ENCODE assay signal across 23 cellular contexts in genomic region chr2:27730249-27730648, GRCh38. TPM values are rescaled to one million over a fixed set of nuclear protein-coding genes. Genes with fewer than 3 reads are reported as not detected.
DNase-seq lines count a peak whose midpoint lies in the region; ATAC-seq and TF ChIP-seq lines count a peak whose summit lies in the region.
"Had no signal": no experiment of that assay in that cellular context is flagged by ENCODE, and none has a peak within 500 bp of the region (broad histone marks: within the 10 kb centered on the region; RNA-seq: fewer than 3 reads in every experiment).

No MANE protein-coding gene starts in this region.

- ATAC-seq in Right ventricle myocardium superior (ENCODE audit: poor library complexity) (peak; percentile 59), right lobe of liver (peak; percentile 28 to 64 (median 38)), HG02885 (IDR thresholded peaks at IDR 0.05; ENCODE audit: poor library complexity, unreplicated experiment) (no peak), HG03097 (IDR thresholded peaks at IDR 0.05; ENCODE audit: low FRiP score, unreplicated experiment) (no peak)
- ATAC-seq: foreskin keratinocyte; HCT116; natural killer cell treated with Interleukin-12 subunit alpha and Interleukin-12 subunit beta and Interleukin-15 and Interleukin-18, amount 100 ng/mL, for 72 hours had no signal

- peak in 5 of 7 donors; percentile 45 to 67 (median 64) for DNase-seq in adrenal gland
- DNase-seq in Right ventricle myocardium superior = no peak
- no peak for DNase-seq in right lobe of liver
- DNase-seq in spleen = no peak
- no peak for DNase-seq in AML-193 (lab: John Stamatoyannopoulos, UW)
- DNase-seq in substantia nigra (lab: John Stamatoyannopoulos, UW) = no peak
- DNase-seq: activated B cell treated with CpG ODN at 0.5 μM for 24 hours; activated CD4-positive, alpha-beta memory T cell treated with anti-CD3 and anti-CD28 coated beads, Interleukin-2, amount 10 ng/mL, durations not matched to agents 7 days and 5 days; activated naive CD4-positive, alpha-beta T cell treated with Interleukin-2 at 50 U/mL for 16 hours; amniotic stem cell; CD4-positive, alpha-beta memory T cell; DMS153; foreskin keratinocyte; MV-4-11; NCI-H187; NCI-H69; sigmoid colon; T1000; testis had no signal

- H3K27me3 ChIP-seq in adrenal gland = no peaks in the 10 kb centered on the region
- no peaks in the 10 kb centered on the region for H3K27me3 ChIP-seq in right lobe of liver
- peaks cover 0 to 3% (median 0%) of the 10 kb centered on the region in 7 donors for H3K27me3 ChIP-seq in spleen (replicated peaks in 1 of 7)
- H3K27me3 ChIP-seq: foreskin keratinocyte, sigmoid colon, testis had no signal

- no peak overlapping the region for H3K4me3 ChIP-seq in adrenal gland
- no peak overlapping the region for H3K4me3 ChIP-seq in right lobe of liver
- H3K4me3 ChIP-seq in spleen = no peak overlapping the region
- H3K4me3 ChIP-seq: sigmoid colon, testis had no signal

- H3K4me1 ChIP-seq in adrenal gland (replicated peaks in 1 of 2) = peaks cover 20 to 62% of the 10 kb centered on the region in 2 donors
- peaks cover 0 to 20% (median 1%) of the 10 kb centered on the region in 4 donors for H3K4me1 ChIP-seq in right lobe of liver
- H3K4me1 ChIP-seq in spleen = peaks cover 24 to 65% (median 42%) of the 10 kb centered on the region in 6 donors

- TF ChIP-seq POLR2A in adrenal gland (IDR thresholded peaks at IDR 0.05) (no peak), right lobe of liver (IDR thresholded peaks at IDR 0.05) (no peak), spleen (IDR thresholded peaks at IDR 0.05) (no peak)

- H3K36me3 ChIP-seq in adrenal gland (replicated peaks in 1 of 2) = no peaks in the 10 kb centered on the region
- no peaks in the 10 kb centered on the region for H3K36me3 ChIP-seq in right lobe of liver
- H3K36me3 ChIP-seq in spleen = no peaks in the 10 kb centered on the region
- H3K36me3 ChIP-seq: sigmoid colon had no signal

- intact Hi-C loops in adrenal gland (cut with DNase I) (no loop called here), Right ventricle myocardium superior (cut with DNase I) (loop anchor here (10.0 kb wide), 1 partner anchor 665 kb away; the partner anchor contains the start of gene FOSL2), right lobe of liver (cut with DNase I) (no loop called here), spleen (cut with DNase I; ENCODE audit: low total_unique reads) (no loop called here)

- H3K27ac ChIP-seq in adrenal gland (peak overlapping the region in 4 of 5 donors; percentile 22 to 71 (median 61)), right lobe of liver (peak overlapping the region in 2 of 3 donors; percentile 18 to 49), spleen (peak overlapping the region in 6 of 8 donors; percentile 23 to 82 (median 66)), substantia nigra (ENCODE audit: low read depth, low read length, poor library complexity, severe bottlenecking) (no peak overlapping the region)
- H3K27ac ChIP-seq: foreskin keratinocyte, testis had no signal

- H3K9me3 ChIP-seq in adrenal gland (replicated peaks in 1 of 3) (no peaks in the 10 kb centered on the region), right lobe of liver (no peaks in the 10 kb centered on the region), spleen (peaks cover 0 to 5% (median 0%) of the 10 kb centered on the region in 8 donors)
- H3K9me3 ChIP-seq: sigmoid colon, testis had no signal

- TF ChIP-seq CTCF in adrenal gland (IDR thresholded peaks at IDR 0.05) (no peak), right lobe of liver (IDR thresholded peaks at IDR 0.05) (no peak), spleen (IDR thresholded peaks at IDR 0.05 in 8 of 11, conservative IDR thresholded peaks at IDR 0.05 in 3 of 11) (no peak)

- WGBS in adrenal gland, 4 donors = 40 to 57% (median 42%) methylated on average over 1 to 3 of the region's 3 CpGs
- WGBS in right lobe of liver (ENCODE audit: insufficient coverage, low coverage, low lambda C conversion rate, missing lambda C conversion rate) = no CpG with 5 or more reads among the region's 3 CpGs
- WGBS in spleen, 5 donors = 59 to 86% (median 78%) methylated on average over 3 of the region's 3 CpGs

RNA-seq across cellular contexts. Expression of gene MRPL33, which starts 41.3 kb away (rescaled TPM):
- total RNA-seq in adrenal gland (1,000 to 10,000 TPM in 1 of 8 donors, 100 to 1,000 TPM in 7; 211 to 1,020 (median 554) TPM), Right ventricle myocardium superior (356 TPM), right lobe of liver (10 to 100 TPM; 28.9 to 63.4 (median 36.0) TPM), spleen (10 to 100 TPM; 48.3 to 94.6 (median 69.2) TPM)
- polyA plus RNA-seq in adrenal gland (100 to 1,000 TPM; 253 to 508 (median 491) TPM), spleen (100 to 1,000 TPM in 2 of 3 donors, 10 to 100 TPM in 1; 95.6 to 166 (median 131) TPM)

Comparison
In these comparisons a context has a peak if more than half of its experiments do, and no peak if none do; other contexts are left out.
1. DNase-seq: peak in adrenal gland (5 of 7); none in Right ventricle myocardium superior (single experiment), right lobe of liver (0 of 3), spleen (single experiment), AML-193 (0 of 2) and substantia nigra (0 of 49).
2. ATAC-seq: peak in Right ventricle myocardium superior (single experiment) and right lobe of liver (4 of 4); none in HG02885 (single experiment) and HG03097 (single experiment).